ENCODE assay signal across 2 cellular contexts in the genomic region with DNA sequence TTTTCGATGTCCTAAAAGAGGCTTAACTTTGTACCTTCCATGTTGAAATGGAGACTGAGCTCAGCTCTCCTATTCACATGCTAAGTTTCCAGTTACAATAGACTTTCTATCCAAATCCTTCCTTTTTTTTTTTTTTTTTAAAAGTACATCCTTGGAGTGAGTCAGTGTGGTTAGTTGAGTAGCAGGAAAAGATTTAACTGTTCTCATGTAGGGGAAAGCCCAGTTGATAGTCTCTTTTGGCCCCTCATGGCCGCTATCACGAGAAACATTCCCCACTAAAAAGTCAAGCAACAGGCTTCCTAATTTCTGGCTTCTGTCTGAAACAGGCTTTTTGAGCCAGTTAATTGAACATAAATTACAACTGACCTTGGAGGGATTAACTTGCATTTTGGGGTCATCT.
TF ChIP-seq lines count a peak whose summit lies in the region.

No MANE protein-coding gene starts in this region.

TF ChIP-seq in IMR-90, 13 proteins besides CTCF, POLR2A, EP300 and RAD21:
- no peak for TF ChIP-seq MAZ (IDR thresholded peaks at IDR 0.05; ENCODE audit: borderline replicate concordance, low read depth, low read length)
- no peak for TF ChIP-seq RFX5 (IDR thresholded peaks at IDR 0.05; ENCODE audit: low read depth, low read length)
- TF ChIP-seq FOS (IDR thresholded peaks at IDR 0.05; ENCODE audit: low read depth, low read length), result no peak; the same call in 1 of the 2 replicates
- no peak for TF ChIP-seq CEBPB (IDR thresholded peaks at IDR 0.05; ENCODE audit: low read depth, low read length)
- no peak for TF ChIP-seq USF2 (IDR thresholded peaks at IDR 0.05; ENCODE audit: low read depth, low read length)
- TF ChIP-seq MXI1 (IDR thresholded peaks at IDR 0.05; ENCODE audit: borderline replicate concordance, low read depth, low read length), result no peak
- TF ChIP-seq NFE2L2 (IDR thresholded peaks at IDR 0.05; ENCODE audit: low read depth, low read length), result no peak
- no peak for TF ChIP-seq SMC3 (IDR thresholded peaks at IDR 0.05; ENCODE audit: low read depth, low read length)
- TF ChIP-seq MAFK (IDR thresholded peaks at IDR 0.05; ENCODE audit: low read depth, low read length), result no peak
- TF ChIP-seq, protein P1, sequence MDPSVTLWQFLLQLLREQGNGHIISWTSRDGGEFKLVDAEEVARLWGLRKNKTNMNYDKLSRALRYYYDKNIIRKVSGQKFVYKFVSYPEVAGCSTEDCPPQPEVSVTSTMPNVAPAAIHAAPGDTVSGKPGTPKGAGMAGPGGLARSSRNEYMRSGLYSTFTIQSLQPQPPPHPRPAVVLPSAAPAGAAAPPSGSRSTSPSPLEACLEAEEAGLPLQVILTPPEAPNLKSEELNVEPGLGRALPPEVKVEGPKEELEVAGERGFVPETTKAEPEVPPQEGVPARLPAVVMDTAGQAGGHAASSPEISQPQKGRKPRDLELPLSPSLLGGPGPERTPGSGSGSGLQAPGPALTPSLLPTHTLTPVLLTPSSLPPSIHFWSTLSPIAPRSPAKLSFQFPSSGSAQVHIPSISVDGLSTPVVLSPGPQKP (IDR thresholded peaks at IDR 0.05; ENCODE audit: borderline replicate concordance, low read depth, low read length), result no peak
- TF ChIP-seq RCOR1 (IDR thresholded peaks at IDR 0.05; ENCODE audit: insufficient replicate concordance, low read length), result no peak
- TF ChIP-seq BHLHE40 (IDR thresholded peaks at IDR 0.05; ENCODE audit: low read depth, low read length), result no peak
- no peak for TF ChIP-seq CHD1 (IDR thresholded peaks at IDR 0.05; ENCODE audit: low read depth, low read length)

TF ChIP-seq in H1, 55 proteins besides CTCF, POLR2A, EP300 and RAD21:
- TF ChIP-seq CBX5 (IDR thresholded peaks at IDR 0.05; ENCODE audit: low read depth, low read length) (no peak), SP1 (IDR thresholded peaks at IDR 0.05; ENCODE audit: low read depth, low read length) (no peak), JUN (IDR thresholded peaks at IDR 0.05; ENCODE audit: low read depth, low read length) (no peak), BCL11A (IDR thresholded peaks at IDR 0.05; ENCODE audit: low read depth in 2 of 2, low read length in 2 of 2) (no peak), NANOG (IDR thresholded peaks at IDR 0.05; ENCODE audit: insufficient read depth, low read depth, low read length, poor library complexity, severe bottlenecking) (no peak), RFX5 (IDR thresholded peaks at IDR 0.05; ENCODE audit: borderline replicate concordance, low read depth, low read length) (no peak), USF2 (IDR thresholded peaks at IDR 0.05; ENCODE audit: low read length) (no peak), SP2 (IDR thresholded peaks at IDR 0.05; ENCODE audit: low read length) (no peak), RXRA (IDR thresholded peaks at IDR 0.05; ENCODE audit: insufficient read depth, low read depth, low read length) (no peak), TAF7 (optimal IDR thresholded peaks at IDR 0.05; ENCODE audit: borderline replicate concordance, low read depth, low read length) (no peak)
- TF ChIP-seq, protein P2, sequence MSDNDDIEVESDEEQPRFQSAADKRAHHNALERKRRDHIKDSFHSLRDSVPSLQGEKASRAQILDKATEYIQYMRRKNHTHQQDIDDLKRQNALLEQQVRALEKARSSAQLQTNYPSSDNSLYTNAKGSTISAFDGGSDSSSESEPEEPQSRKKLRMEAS (IDR thresholded peaks at IDR 0.05), result no peak
